Comparison of ENCODE assay signal across 1 cellular context in genomic region chr14:101916816-101917412, GRCh38.
TF ChIP-seq lines count a peak whose summit lies in the region.

No MANE protein-coding gene starts in this region.

TF ChIP-seq in K562, 482 proteins besides CTCF, POLR2A, EP300 and RAD21:
- TF ChIP-seq PCBP2 (IDR thresholded peaks at IDR 0.05; ENCODE audit: low read depth, low read length, poor library complexity, severe bottlenecking): no peak
- TF ChIP-seq CHD2 (IDR thresholded peaks at IDR 0.05; ENCODE audit: low read depth, low read length): no peak
- TF ChIP-seq PTBP1 (IDR thresholded peaks at IDR 0.05; ENCODE audit: low read depth, low read length): no peak
- TF ChIP-seq BRF2 (IDR thresholded peaks at IDR 0.05; ENCODE audit: borderline replicate concordance, insufficient read depth, insufficient read length): no peak
- TF ChIP-seq, protein P1, sequence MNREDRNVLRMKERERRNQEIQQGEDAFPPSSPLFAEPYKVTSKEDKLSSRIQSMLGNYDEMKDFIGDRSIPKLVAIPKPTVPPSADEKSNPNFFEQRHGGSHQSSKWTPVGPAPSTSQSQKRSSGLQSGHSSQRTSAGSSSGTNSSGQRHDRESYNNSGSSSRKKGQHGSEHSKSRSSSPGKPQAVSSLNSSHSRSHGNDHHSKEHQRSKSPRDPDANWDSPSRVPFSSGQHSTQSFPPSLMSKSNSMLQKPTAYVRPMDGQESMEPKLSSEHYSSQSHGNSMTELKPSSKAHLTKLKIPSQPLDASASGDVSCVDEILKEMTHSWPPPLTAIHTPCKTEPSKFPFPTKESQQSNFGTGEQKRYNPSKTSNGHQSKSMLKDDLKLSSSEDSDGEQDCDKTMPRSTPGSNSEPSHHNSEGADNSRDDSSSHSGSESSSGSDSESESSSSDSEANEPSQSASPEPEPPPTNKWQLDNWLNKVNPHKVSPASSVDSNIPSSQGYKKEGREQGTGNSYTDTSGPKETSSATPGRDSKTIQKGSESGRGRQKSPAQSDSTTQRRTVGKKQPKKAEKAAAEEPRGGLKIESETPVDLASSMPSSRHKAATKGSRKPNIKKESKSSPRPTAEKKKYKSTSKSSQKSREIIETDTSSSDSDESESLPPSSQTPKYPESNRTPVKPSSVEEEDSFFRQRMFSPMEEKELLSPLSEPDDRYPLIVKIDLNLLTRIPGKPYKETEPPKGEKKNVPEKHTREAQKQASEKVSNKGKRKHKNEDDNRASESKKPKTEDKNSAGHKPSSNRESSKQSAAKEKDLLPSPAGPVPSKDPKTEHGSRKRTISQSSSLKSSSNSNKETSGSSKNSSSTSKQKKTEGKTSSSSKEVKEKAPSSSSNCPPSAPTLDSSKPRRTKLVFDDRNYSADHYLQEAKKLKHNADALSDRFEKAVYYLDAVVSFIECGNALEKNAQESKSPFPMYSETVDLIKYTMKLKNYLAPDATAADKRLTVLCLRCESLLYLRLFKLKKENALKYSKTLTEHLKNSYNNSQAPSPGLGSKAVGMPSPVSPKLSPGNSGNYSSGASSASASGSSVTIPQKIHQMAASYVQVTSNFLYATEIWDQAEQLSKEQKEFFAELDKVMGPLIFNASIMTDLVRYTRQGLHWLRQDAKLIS (CRISPR knock-in tag; IDR thresholded peaks at IDR 0.05): no peak
